In the genomic region with DNA sequence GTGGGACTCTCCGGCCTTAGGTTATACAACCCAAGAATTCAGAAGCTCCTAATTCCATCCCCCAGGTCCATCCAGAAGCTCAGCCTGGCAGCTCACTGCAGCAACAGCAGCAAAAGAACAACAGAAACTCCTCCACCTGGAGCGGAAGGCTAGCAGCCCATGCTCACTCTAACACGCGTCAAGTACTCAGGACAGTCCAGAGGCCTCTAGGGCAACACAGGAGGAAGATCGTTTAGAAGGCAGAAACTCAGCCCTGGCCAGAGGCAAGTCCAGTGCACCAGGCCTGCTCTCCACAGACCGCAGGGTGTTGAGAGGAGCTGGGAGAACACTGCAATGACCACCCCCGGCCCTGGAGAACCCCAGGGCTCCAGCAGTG, we compare ENCODE assay signal across 22 cellular contexts. TPM values are rescaled to one million over a fixed set of nuclear protein-coding genes. Genes with fewer than 3 reads are reported as not detected.
DNase-seq lines count a peak whose midpoint lies in the region; ATAC-seq, FAIRE-seq and TF ChIP-seq lines count a peak whose summit lies in the region.
"Had no signal": no experiment of that assay in that cellular context is flagged by ENCODE, and none has a peak within 500 bp of the region (broad histone marks: within the 10 kb centered on the region; RNA-seq: fewer than 3 reads in every experiment).

No MANE protein-coding gene starts in this region.

- H3K4me1 ChIP-seq in H9 (ENCODE audit: insufficient read depth, low read length) (no peaks in the 10 kb centered on the region), K562 (replicated peaks in 1 of 2; ENCODE audit: control insufficient read depth in 2 of 2, insufficient read depth in 2 of 2, low read length in 2 of 2) (peaks cover 35 to 57% of the 10 kb centered on the region in 2 experiments), testis (peaks cover 37% of the 10 kb centered on the region)

- H3K23me2 ChIP-seq in H9 (ENCODE audit: insufficient read length, low read depth, low read length, poor library complexity, severe bottlenecking) = no peaks in the 10 kb centered on the region

- no peak overlapping the region for H3K18ac ChIP-seq in H9 (ENCODE audit: insufficient read length, low read depth, low read length)

- H3K79me1 ChIP-seq in H9 (ENCODE audit: insufficient read depth, low read depth, low read length, poor library complexity, severe bottlenecking) = no peaks in the 10 kb centered on the region

- no peak overlapping the region for H3K23ac ChIP-seq in H9 (ENCODE audit: insufficient read length, low read depth, low read length)

- TF ChIP-seq CTCF in H9 (conservative IDR thresholded peaks at IDR 0.05) (no peak), K562 (IDR thresholded peaks at IDR 0.05 in 2 of 3, conservative IDR thresholded peaks at IDR 0.05 in 1 of 3; ENCODE audit: insufficient read depth in 2 of 3, low read depth in 1 of 3, low read length in 3 of 3) (no peak), mesothelial cell of epicardium (IDR thresholded peaks at IDR 0.05; ENCODE audit: unreplicated experiment) (no peak), testis (IDR thresholded peaks at IDR 0.05) (no peak), brain microvascular endothelial cell (IDR thresholded peaks at IDR 0.05; ENCODE audit: low read depth, low read length, missing control alignments) (no peak)

- H3K56ac ChIP-seq in H9 (ENCODE audit: insufficient read length, low read depth, low read length) = no peak overlapping the region

- H3K9me1 ChIP-seq in K562 (ENCODE audit: control insufficient read depth, insufficient read depth, low read length) = no peaks in the 10 kb centered on the region

- H3K79me2 ChIP-seq in H9 (ENCODE audit: insufficient read depth, low read length) = no peaks in the 10 kb centered on the region
- H3K79me2 ChIP-seq in K562 (ENCODE audit: control insufficient read depth, insufficient read depth, low read length) = no peaks in the 10 kb centered on the region

- H2BK120ac ChIP-seq in H9 (ENCODE audit: low read depth, low read length, poor library complexity, severe bottlenecking) = no peak overlapping the region

- H3K4me3 ChIP-seq in K562 (no peak overlapping the region), testis (no peak overlapping the region), brain microvascular endothelial cell (ENCODE audit: low read depth, low read length) (no peak overlapping the region)
- H3K4me3 ChIP-seq: GM12878 had no signal

- H3K27me3 Mint-ChIP-seq in H9 (ENCODE audit: low read depth) (no peaks in the 10 kb centered on the region), mesothelial cell of epicardium (ENCODE audit: low read depth) (no peaks in the 10 kb centered on the region)
- H3K27me3 Mint-ChIP-seq: activated CD8-positive, alpha-beta T cell treated with anti-CD3 and anti-CD28 coated beads for 36 hours; activated naive CD4-positive, alpha-beta T cell treated with anti-CD3 and anti-CD28 coated beads, Interleukin-2, amount 10 ng/mL, durations not matched to agents 7 days and 5 days had no signal

- no peak overlapping the region for H3T11ph ChIP-seq in H9 (ENCODE audit: low read length)

- H3K36me3 ChIP-seq in K562 (ENCODE audit: control insufficient read depth, insufficient read depth, low read length) = no peaks in the 10 kb centered on the region; the same call in 2 of the 3 replicates
- H3K36me3 ChIP-seq in testis (ENCODE audit: low read depth, missing control alignments) = no peaks in the 10 kb centered on the region
- no peaks in the 10 kb centered on the region for H3K36me3 ChIP-seq in brain microvascular endothelial cell (replicated peaks)

- no peak overlapping the region for H2BK12ac ChIP-seq in H9 (ENCODE audit: insufficient read length, low read depth, low read length)

- H3K27me3 ChIP-seq in H9 (ENCODE audit: insufficient read depth, low read length) (no peaks in the 10 kb centered on the region), K562 (ENCODE audit: control insufficient read depth in 2 of 2, insufficient read depth in 2 of 2, low read length in 2 of 2) (no peaks in the 10 kb centered on the region), testis (no peaks in the 10 kb centered on the region), brain microvascular endothelial cell (replicated peaks) (no peaks in the 10 kb centered on the region)
- H3K27me3 ChIP-seq: neutrophil had no signal

- intact Hi-C loops in K562 (cut with micrococcal nuclease) = no loop called here
- intact Hi-C loops in testis (cut with DNase I; ENCODE audit: low total_unique reads) = no loop called here
- intact Hi-C loops in sciatic nerve (cut with DNase I) = loop anchor here (10.0 kb wide), 1 partner anchor 50 kb away; a partner anchor contains a TSS

- no peak overlapping the region for H3K9ac ChIP-seq in H9 (ENCODE audit: extremely low read depth, insufficient read length, low read length)
- H3K9ac ChIP-seq in K562 (ENCODE audit: insufficient read depth in 1 of 2, low read depth in 2 of 2, low read length in 2 of 2) = peak overlapping the region; percentile 31 to 84; a peak in 3 of 4 replicates

- H2AFZ ChIP-seq in H9 (ENCODE audit: low read length) (no peak overlapping the region), K562 (ENCODE audit: low read depth, low read length) (0 out of 2 replicates have a peak overlapping the region, but pooled peaks have one; percentile 33)

- CTCF ChIA-PET in K562 (lab: Yijun Ruan, JAX; ENCODE audit: low intra/inter-chr PET ratio) = no interaction called here

- H2AK5ac ChIP-seq in H9 (ENCODE audit: insufficient read length, low read length) = no peak overlapping the region

- no peak for DNase-seq in H9
- no peak for DNase-seq in K562 (ENCODE audit: extremely low read depth in 1 of 4, low spot score in 3 of 4)
- no peak for DNase-seq in mesothelial cell of epicardium (ENCODE audit: low spot score in 2 of 2, unreplicated experiment in 2 of 2)
- no peak for DNase-seq in testis
- DNase-seq in DMS153 treated with DMSO at 0.1 percent for 48 hours (lab: John Stamatoyannopoulos, UW; ENCODE audit: unreplicated experiment) = no peak
- no peak for DNase-seq in sciatic nerve (ENCODE audit: low spot score)
- no peak for DNase-seq in brain microvascular endothelial cell
- DNase-seq: activated CD8-positive, alpha-beta T cell treated with anti-CD3 and anti-CD28 coated beads for 36 hours; activated naive CD4-positive, alpha-beta T cell treated with anti-CD3 and anti-CD28 coated beads, Interleukin-2, amount 10 ng/mL, durations not matched to agents 7 days and 5 days; activated T-cell treated with anti-CD3 and anti-CD28 coated beads, Interleukin-2, amount 50 U/mL, for 1 hour; cortex of kidney; GDM1; HFFc6; hippocampal formation; mesendoderm; NCI-H1417 treated with DMSO at 0.1 percent for 48 hours; NCI-H2171; SIG-M5 had no signal

- H3K9me3 ChIP-seq in H9 (ENCODE audit: control insufficient read depth, low read depth, low read length) (no peaks in the 10 kb centered on the region), K562 (replicated peaks; ENCODE audit: control insufficient read depth, insufficient read depth, low read depth, low read length) (no peaks in the 10 kb centered on the region), testis (no peaks in the 10 kb centered on the region)
- H3K9me3 ChIP-seq: neutrophil had no signal

- H3K4me3 Mint-ChIP-seq in H9 (no peak overlapping the region), mesothelial cell of epicardium (no peak overlapping the region)
- H3K4me3 Mint-ChIP-seq: activated CD8-positive, alpha-beta T cell treated with anti-CD3 and anti-CD28 coated beads for 36 hours; activated naive CD4-positive, alpha-beta T cell treated with anti-CD3 and anti-CD28 coated beads, Interleukin-2, amount 10 ng/mL, durations not matched to agents 7 days and 5 days; HFFc6 had no signal

- no peak overlapping the region for H3K27ac ChIP-seq in H9 (ENCODE audit: insufficient read length, low read depth, low read length)
- peak overlapping the region; percentile 63; the same call in 1 of the 3 replicates for H3K27ac ChIP-seq in K562 (ENCODE audit: extremely low read depth, low read depth, low read length)
- H3K27ac ChIP-seq in testis = peak overlapping the region; percentile 13 to 16
- H3K27ac ChIP-seq in brain microvascular endothelial cell = no peak overlapping the region
- H3K27ac ChIP-seq: neutrophil had no signal

- POLR2A ChIA-PET in K562 (lab: Yijun Ruan, JAX) = interaction anchor here (1.4 to 1.9 kb wide), 2 partner anchors 12 to 37 kb away, joined by 4 to 5 read pairs; a partner anchor contains a TSS

- WGBS in H9 (ENCODE audit: extremely low coverage, insufficient read length, low lambda C conversion rate) = no CpG with 5 or more reads among the region's 7 CpGs
- 68% methylated on average over 7 of the region's 7 CpGs for WGBS in K562 (ENCODE audit: insufficient coverage, low coverage, missing lambda C conversion rate)
- WGBS in testis, 2 donors = 78 to 86% methylated on average over 5 to 7 of the region's 7 CpGs

- 0 out of 4 replicates have a peak, but pooled peaks cover 2 to 3% of the 10 kb centered on the region in 2 experiments for H3K4me1 Mint-ChIP-seq in H9
- H3K4me1 Mint-ChIP-seq in mesothelial cell of epicardium = peaks cover 17% of the 10 kb centered on the region

- no peak overlapping the region for H4K5ac ChIP-seq in H9 (ENCODE audit: insufficient read length, low read depth, low read length)

- in situ Hi-C loops in K562 (cut with MboI) (no loop called here), brain microvascular endothelial cell (cut with HindIII; ENCODE audit: low pct_ligation_motif_present, low sequenced_read_pairs) (no loop called here)

- peak overlapping the region; percentile 10; the same call in 1 of the 2 replicates for H3K14ac ChIP-seq in H9 (ENCODE audit: insufficient read depth, low read length)

- no peak overlapping the region for H4K91ac ChIP-seq in H9 (ENCODE audit: insufficient read length, low read depth, low read length)

- H3K9me3 Mint-ChIP-seq in H9 (no peaks in the 10 kb centered on the region), mesothelial cell of epicardium (no peaks in the 10 kb centered on the region)
- H3K9me3 Mint-ChIP-seq: activated CD8-positive, alpha-beta T cell treated with anti-CD3 and anti-CD28 coated beads for 36 hours; activated naive CD4-positive, alpha-beta T cell treated with anti-CD3 and anti-CD28 coated beads, Interleukin-2, amount 10 ng/mL, durations not matched to agents 7 days and 5 days; HFFc6 had no signal

- no peak overlapping the region for H2BK15ac ChIP-seq in H9 (ENCODE audit: low read depth, low read length)

- peak overlapping the region in 1 of 3 experiments; percentile 84; a peak in 1 of 7 replicates for H3K27ac Mint-ChIP-seq in H9
- H3K27ac Mint-ChIP-seq in mesothelial cell of epicardium = peak overlapping the region; percentile 7
- H3K27ac Mint-ChIP-seq: activated CD8-positive, alpha-beta T cell treated with anti-CD3 and anti-CD28 coated beads for 36 hours; HFFc6 had no signal

- H4K20me1 ChIP-seq in H9 (ENCODE audit: control insufficient read depth, insufficient read depth, insufficient read length) = no peaks in the 10 kb centered on the region
- H4K20me1 ChIP-seq in K562 (replicated peaks; ENCODE audit: control insufficient read depth, insufficient read depth, low read length) = no peaks in the 10 kb centered on the region

- no peak for TF ChIP-seq POLR2A in K562 (conservative IDR thresholded peaks at IDR 0.05)
- no peak for TF ChIP-seq POLR2A in testis (IDR thresholded peaks at IDR 0.05)

- no peak overlapping the region for H2BK5ac ChIP-seq in H9 (ENCODE audit: insufficient read length, low read length)

- no peak for TF ChIP-seq EP300 in K562 (IDR thresholded peaks at IDR 0.05; ENCODE audit: low read length)

- H3K36me3 Mint-ChIP-seq in H9 (ENCODE audit: insufficient read depth in 1 of 3, low read depth in 3 of 3) = peaks cover 15 to 36% (median 24%) of the 10 kb centered on the region in 3 experiments; a peak in 6 of 7 replicates
- H3K36me3 Mint-ChIP-seq in mesothelial cell of epicardium = peaks cover 36% of the 10 kb centered on the region

- TF ChIP-seq RAD21 in K562 (CRISPR knock-in tag; conservative IDR thresholded peaks at IDR 0.05 in 1 of 2, IDR thresholded peaks at IDR 0.05 in 1 of 2) = no peak

- no peak overlapping the region for H3K4ac ChIP-seq in H9 (ENCODE audit: low read depth, low read length)

- H3K4me2 ChIP-seq in H9 (ENCODE audit: insufficient read depth, insufficient read length, low read length) (no peak overlapping the region), K562 (ENCODE audit: insufficient read depth, low read length) (peak overlapping the region; percentile 48; the same call in 1 of the 2 replicates)

- no peak overlapping the region for H4K8ac ChIP-seq in H9 (replicated peaks; ENCODE audit: insufficient read length, low read depth, low read length)

- BruUV-seq in K562 (replicated peaks; lab: Mats Ljungman, UMichigan) = no TSS peak

- ATAC-seq in K562 (peak; percentile 9; the same call in 2 of the 3 replicates), sciatic nerve (no peak)
- ATAC-seq: activated CD8-positive, alpha-beta T cell treated with anti-CD3 and anti-CD28 coated beads for 36 hours; GM12878 had no signal

- H2BK20ac ChIP-seq in H9 (ENCODE audit: low read depth, low read length, poor library complexity, severe bottlenecking) = no peak overlapping the region

- FAIRE-seq in K562 (lab: Jason Lieb, UNC) = no peak
- FAIRE-seq: D721Med, GM12878, keratinocyte had no signal

RNA-seq across cellular contexts. Expression of a gene that starts 17.1 kb away (rescaled TPM):
- total RNA-seq in H9 (2021) (22.1 and 24.1 TPM in 2 replicates), K562 (2014; rRNA removed) (9.1 and 9.7 TPM in 2 replicates), K562 (2014; rRNA removed; fragmentation: Illumina TruSeq; extraction: Trizol) (2.8 and 3.2 TPM in 2 replicates), K562 (2015; rRNA removed; fragmentation: Illumina TruSeq; extraction: Trizol) (2.1 TPM in 2 replicates), K562 (2021) (10.8 and 10.9 TPM in 2 replicates), mesothelial cell of epicardium (88.2 to 91.9 TPM (median 88.6 TPM) in 3 replicates), testis (100 to 1,000 TPM in 1 of 2 donors, 10 to 100 TPM in 1; 89.4 to 122 TPM), sciatic nerve (53.7 TPM)
- total RNA-seq in K562 (2011; cell fraction: chromatin; rRNA removed; ENCODE audit: low replicate concordance) = 64.9 and 174 TPM in 2 replicates
- total RNA-seq in K562 (2011; cell fraction: nucleolus; rRNA removed) = 86.7 and 90.4 TPM in 2 replicates
- total RNA-seq in K562 (2011; cell fraction: nucleoplasm; rRNA removed) = 47.3 and 58.2 TPM in 2 replicates
- polyA plus RNA-seq in K562 (2011; rRNA removed) (10.9 and 18.1 TPM in 2 replicates), K562 (2014; fragmentation: Illumina TruSeq; extraction: Trizol) (7.9 and 9.7 TPM in 2 replicates), K562 (2014; fragmentation: Nextera tagmentation; extraction: Ambion mirVana) (under 1 TPM; 0.11 to 0.13 TPM), K562 (2014; rRNA removed) (8.8 and 12.2 TPM in 2 replicates), testis (ENCODE audit: insufficient read depth, low read depth, low replicate concordance) (135 TPM)
- polyA plus RNA-seq in K562 (2011; cell fraction: cytosol; rRNA removed) = 8.3 and 14.3 TPM in 2 replicates
- 109 and 177 TPM in 2 replicates for polyA plus RNA-seq in K562 (2011; cell fraction: nucleus; rRNA removed)
- polyA plus RNA-seq in K562 (2012) = 14.3 and 16.8 TPM in 2 replicates
- 27.5 and 34.5 TPM in 2 replicates for polyA minus RNA-seq in K562 (2011; rRNA and poly(A)+ RNA removed)
- 13.3 and 26.9 TPM in 2 replicates for polyA minus RNA-seq in K562 (2011; cell fraction: cytosol; rRNA and poly(A)+ RNA removed)
- 90.7 and 117 TPM in 2 replicates for polyA minus RNA-seq in K562 (2011; cell fraction: nucleus; rRNA and poly(A)+ RNA removed)

RNA-seq across cellular contexts. Expression of a gene that starts 37.2 kb away (rescaled TPM):
- total RNA-seq in H9 (2021) (5.8 and 6.7 TPM in 2 replicates), K562 (2014; rRNA removed) (8.0 and 8.9 TPM in 2 replicates), K562 (2014; rRNA removed; fragmentation: Illumina TruSeq; extraction: Trizol) (4.5 and 5.2 TPM in 2 replicates), K562 (2015; rRNA removed; fragmentation: Illumina TruSeq; extraction: Trizol) (1.9 and 2.1 TPM in 2 replicates), K562 (2021) (5.9 and 7.9 TPM in 2 replicates), mesothelial cell of epicardium (33.4 to 35.3 TPM (median 34.1 TPM) in 3 replicates), testis (1 to 10 TPM; 3.7 to 5.8 TPM), sciatic nerve (67.6 TPM)
- total RNA-seq in K562 (2011; cell fraction: chromatin; rRNA removed; ENCODE audit: low replicate concordance) = 4.2 and 9.2 TPM in 2 replicates
- total RNA-seq in K562 (2011; cell fraction: nucleolus; rRNA removed) = 5.4 and 6.7 TPM in 2 replicates
- total RNA-seq in K562 (2011; cell fraction: nucleoplasm; rRNA removed) = 6.3 and 7.8 TPM in 2 replicates
- polyA plus RNA-seq in K562 (2011; rRNA removed) (3.3 and 5.4 TPM in 2 replicates), K562 (2014; fragmentation: Illumina TruSeq; extraction: Trizol) (5.8 and 6.1 TPM in 2 replicates), K562 (2014; fragmentation: Nextera tagmentation; extraction: Ambion mirVana) (under 1 TPM; 0.51 to 0.60 TPM), K562 (2014; rRNA removed) (6.9 and 7.0 TPM in 2 replicates), testis (ENCODE audit: insufficient read depth, low read depth, low replicate concordance) (3.2 TPM)
- polyA plus RNA-seq in K562 (2011; cell fraction: cytosol; rRNA removed) = 3.1 and 11.0 TPM in 2 replicates
- polyA plus RNA-seq in K562 (2011; cell fraction: nucleus; rRNA removed) = 1.8 and 4.2 TPM in 2 replicates
- 5.4 and 9.4 TPM in 2 replicates for polyA plus RNA-seq in K562 (2012)
- 1.8 and 2.8 TPM in 2 replicates for polyA minus RNA-seq in K562 (2011; rRNA and poly(A)+ RNA removed)
- 2.8 and 3.2 TPM in 2 replicates for polyA minus RNA-seq in K562 (2011; cell fraction: cytosol; rRNA and poly(A)+ RNA removed)
- 2.3 and 2.6 TPM in 2 replicates for polyA minus RNA-seq in K562 (2011; cell fraction: nucleus; rRNA and poly(A)+ RNA removed)

RNA-seq across cellular contexts. Expression of a gene that starts 54.1 kb away (rescaled TPM):
- 2.0 and 2.3 TPM in 2 replicates for total RNA-seq in H9 (2021)
- total RNA-seq in K562 (2011; cell fraction: chromatin; rRNA removed; ENCODE audit: low replicate concordance) = 0.19 and 0.25 TPM in 2 replicates
- total RNA-seq in K562 (2011; cell fraction: nucleolus; rRNA removed) = 0.26 and 0.33 TPM in 2 replicates
- total RNA-seq in K562 (2011; cell fraction: nucleoplasm; rRNA removed) = 0.37 TPM in 1 of 2 replicates, not detected in the other
- not detected in 2 replicates for total RNA-seq in K562 (2014; rRNA removed)
- total RNA-seq in K562 (2014; rRNA removed; fragmentation: Illumina TruSeq; extraction: Trizol) = not detected in 2 replicates
- total RNA-seq in K562 (2015; rRNA removed; fragmentation: Illumina TruSeq; extraction: Trizol) = not detected in 2 replicates
- total RNA-seq in K562 (2021) = 0.13 and 0.22 TPM in 2 replicates
- 0.07 and 0.09 TPM in 2 replicates for polyA plus RNA-seq in K562 (2011; rRNA removed)
- polyA plus RNA-seq in K562 (2011; cell fraction: cytosol; rRNA removed) = 0.06 and 0.22 TPM in 2 replicates
- polyA plus RNA-seq in K562 (2011; cell fraction: nucleus; rRNA removed) = 0.37 and 1.1 TPM in 2 replicates
- polyA plus RNA-seq in K562 (2012) = 0.23 and 0.72 TPM in 2 replicates
- polyA plus RNA-seq in K562 (2014; fragmentation: Illumina TruSeq; extraction: Trizol) = 0.07 TPM in 1 of 2 replicates, not detected in the other
- under 1 TPM in 1 of 2 experiments, not detected in 1; 0.04 TPM for polyA plus RNA-seq in K562 (2014; fragmentation: Nextera tagmentation; extraction: Ambion mirVana)
- polyA plus RNA-seq in K562 (2014; rRNA removed) = 0.11 and 0.86 TPM in 2 replicates
- polyA minus RNA-seq in K562 (2011; rRNA and poly(A)+ RNA removed) = 0.11 TPM in 1 of 2 replicates, not detected in the other
- polyA minus RNA-seq in K562 (2011; cell fraction: cytosol; rRNA and poly(A)+ RNA removed) = not detected in 2 replicates
- 0.22 TPM in 1 of 2 replicates, not detected in the other for polyA minus RNA-seq in K562 (2011; cell fraction: nucleus; rRNA and poly(A)+ RNA removed)
- 1.6 to 1.9 TPM (median 1.7 TPM) in 3 replicates for total RNA-seq in mesothelial cell of epicardium
- total RNA-seq in testis = 10 to 100 TPM in 1 of 2 donors, 1 to 10 TPM in 1; 8.8 to 10.0 TPM
- 6.6 TPM for polyA plus RNA-seq in testis (ENCODE audit: insufficient read depth, low read depth, low replicate concordance)
- 1.6 TPM for total RNA-seq in sciatic nerve

Comparison
In these comparisons a context has a peak if more than half of its experiments do, and no peak if none do; other contexts are left out.
1. H3K27ac ChIP-seq: peak in K562 (single experiment) and testis (2 of 2); none in H9 (single experiment) and brain microvascular endothelial cell (single experiment).